8 cellular contexts compared by ENCODE assay signal in genomic region chrX:37746268-37746931, GRCh38. TPM values are rescaled to one million over a fixed set of nuclear protein-coding genes. Genes with fewer than 3 reads are reported as not detected.
DNase-seq lines count a peak whose midpoint lies in the region; ATAC-seq and TF ChIP-seq lines count a peak whose summit lies in the region.
"Had no signal": no experiment of that assay in that cellular context is flagged by ENCODE, and none has a peak within 500 bp of the region (broad histone marks: within the 10 kb centered on the region; RNA-seq: fewer than 3 reads in every experiment).

No MANE protein-coding gene starts in this region.

- ATAC-seq in GM18909 (IDR thresholded peaks at IDR 0.05; ENCODE audit: poor library complexity, unreplicated experiment) = peak; percentile 89
- ATAC-seq in HG02610 (IDR thresholded peaks at IDR 0.05; ENCODE audit: unreplicated experiment) = peak; percentile 91
- ATAC-seq in left colon = peak; percentile 59

- no peak for TF ChIP-seq EP300 in stomach (IDR thresholded peaks at IDR 0.05)

- TF ChIP-seq CTCF in stomach (IDR thresholded peaks at IDR 0.05) = no peak

- peaks cover 0 to 9% (median 0%) of the 10 kb centered on the region in 3 donors for H3K27me3 ChIP-seq in stomach
- H3K27me3 ChIP-seq: SJSA1 had no signal

- H3K4me1 ChIP-seq in stomach = no peaks in the 10 kb centered on the region
- H3K4me1 ChIP-seq: SJSA1 had no signal

- no peaks in the 10 kb centered on the region for H3K9me3 ChIP-seq in stomach
- H3K9me3 ChIP-seq: SJSA1 had no signal

- H3K36me3 ChIP-seq in stomach = no peaks in the 10 kb centered on the region
- H3K36me3 ChIP-seq: SJSA1 had no signal

- TF ChIP-seq POLR2A in stomach (IDR thresholded peaks at IDR 0.05) = no peak

- DNase-seq in MV-4-11 (lab: John Stamatoyannopoulos, UW) = peak; percentile 94
- DNase-seq in left colon = peak in 1 of 2 donors; percentile 24
- no peak for DNase-seq in NCI-H1092 (lab: John Stamatoyannopoulos, UW)
- no peak for DNase-seq in ACHN
- no peak for DNase-seq in stomach

- H3K27ac ChIP-seq in stomach = peak overlapping the region in 1 of 5 donors; percentile 23
- H3K27ac ChIP-seq: SJSA1 had no signal

- WGBS in stomach, 5 donors = 62 to 82% (median 78%) methylated on average over 5 to 7 of the region's 7 CpGs

- H3K4me3 ChIP-seq in stomach = no peak overlapping the region
- H3K4me3 ChIP-seq: SJSA1 had no signal

- intact Hi-C loops in left colon (cut with DNase I, micrococcal nuclease) = no loop called here
- intact Hi-C loops in stomach (cut with DNase I; ENCODE audit: low total_unique reads) = loop anchor here (10.0 kb wide), 2 partner anchors 78 to 158 kb away; no protein-coding TSS in a partner anchor

- in situ Hi-C loops in ACHN (cut with HindIII; ENCODE audit: low pct_ligation_motif_present, low pct_unique_long_range_greater_than_20kb, low sequenced_read_pairs) = no loop called here

RNA-seq across cellular contexts. Expression of gene CYBB, which starts 33.5 kb away (rescaled TPM):
- 10 to 100 TPM in 1 of 2 donors, 1 to 10 TPM in 1; 8.8 to 23.5 TPM for total RNA-seq in left colon
- total RNA-seq in stomach = 10 to 100 TPM in 1 of 5 donors, 1 to 10 TPM in 3, under 1 TPM in 1; 0.58 to 24.4 (median 3.1) TPM
- polyA plus RNA-seq in stomach = 1 to 10 TPM; 1.7 to 4.7 (median 3.8) TPM
